Comparison of ENCODE assay signal across 24 cellular contexts in the genomic region with DNA sequence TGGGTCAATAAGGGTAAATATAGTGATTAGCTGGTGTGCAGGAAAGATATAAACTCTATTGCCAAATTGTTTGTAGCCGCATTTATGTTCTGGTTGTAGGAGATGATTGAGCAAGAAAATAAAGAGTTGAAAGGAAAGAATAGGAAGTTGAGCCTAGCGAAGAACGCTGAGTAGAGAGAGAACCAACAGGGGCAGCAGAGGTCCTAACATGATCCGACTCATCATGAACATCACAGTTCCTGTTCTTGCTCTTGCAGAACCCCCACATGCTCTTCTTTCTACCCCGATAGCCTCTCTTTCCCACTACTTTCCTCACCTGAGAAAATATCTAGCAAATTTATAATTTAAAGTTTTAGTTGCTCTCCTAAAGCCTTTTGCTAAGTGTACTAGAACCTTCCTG. TPM values are rescaled to one million over a fixed set of nuclear protein-coding genes. Genes with fewer than 3 reads are reported as not detected.
"Had no signal": no experiment of that assay in that cellular context is flagged by ENCODE, and none has a peak within 500 bp of the region (broad histone marks: within the 10 kb centered on the region; RNA-seq: fewer than 3 reads in every experiment).

No MANE protein-coding gene starts in this region.

- ATAC-seq: natural killer cell treated with Interleukin-12 subunit alpha and Interleukin-12 subunit beta and Interleukin-15 and Interleukin-18, amount 100 ng/mL, for 72 hours; pancreas; right cardiac atrium; stimulated activated memory B cell treated with anti-CD40 and anti-IgM and Interleukin-4, amounts not matched to agents 10 μg/mL and 1 μg/mL and 100 μg/mL, for 72 hours; stimulated activated naive CD8-positive, alpha-beta T cell treated with anti-CD3 and anti-CD28 coated beads, Interleukin-15, amount 100 ng/mL, for 72 hours had no signal

- H3K27me3 ChIP-seq: pancreas, tibial nerve, uterus had no signal

- H3K4me1 ChIP-seq: left ventricle myocardium inferior, pancreas, prostate gland, tibial nerve, uterus had no signal

- H3K27ac ChIP-seq: left ventricle myocardium inferior, pancreas, prostate gland, tibial nerve, uterus had no signal

- DNase-seq: islet precursor cell; left ventricle myocardium inferior; mesendoderm; naive B cell; nucleus accumbens; pancreas; posterior cingulate gyrus; retina; right cardiac atrium; stimulated activated CD4-positive, alpha-beta T cell treated with anti-CD3 and anti-CD28 coated beads, Interleukin-1b, Interleukin-23, amount 100 ng/mL, for 48 hours; stimulated activated CD4-positive, alpha-beta T cell treated with anti-CD3 and anti-CD28 coated beads, Interleukin-2, amount 100 ng/mL, for 48 hours; stimulated activated CD4-positive, alpha-beta T cell treated with anti-CD3 and anti-CD28 coated beads, Interleukin-4, amount 100 ng/mL, for 4 hours; stimulated activated CD8-positive, alpha-beta memory T cell treated with anti-CD3 and anti-CD28 coated beads, Interleukin-4, amount 100 ng/mL, for 48 hours; stimulated activated naive CD4-positive, alpha-beta T cell treated with Interleukin-2 at 50 U/mL for 16 hours; stimulated activated naive CD8-positive, alpha-beta T cell treated with anti-CD3 and anti-CD28 coated beads, Interleukin-15, amount 100 ng/mL, for 72 hours; substantia nigra; uterus had no signal

- H3K9me3 ChIP-seq: pancreas, prostate gland, uterus had no signal

- H3K4me3 ChIP-seq: left ventricle myocardium inferior, lung, pancreas, prostate gland, smooth muscle cell, tibial nerve, uterus had no signal

- H3K36me3 ChIP-seq: left ventricle myocardium inferior, pancreas, prostate gland, tibial nerve, uterus had no signal

- H3K4me2 ChIP-seq: smooth muscle cell had no signal

- FAIRE-seq: pancreas had no signal

RNA-seq across cellular contexts. Expression of a gene that starts 9.9 kb away (rescaled TPM):
- total RNA-seq: mononuclear cell; natural killer cell treated with Interleukin-12 subunit alpha and Interleukin-12 subunit beta and Interleukin-15 and Interleukin-18, amount 100 ng/mL, for 72 hours had no signal
